In genomic region chr11:45858751-45859398, GRCh38 we compare ENCODE assay signal across 10 cellular contexts. TPM values are rescaled to one million over a fixed set of nuclear protein-coding genes. Genes with fewer than 3 reads are reported as not detected.
DNase-seq lines count a peak whose midpoint lies in the region; ATAC-seq and TF ChIP-seq lines count a peak whose summit lies in the region.
"Had no signal": no experiment of that assay in that cellular context is flagged by ENCODE, and none has a peak within 500 bp of the region (broad histone marks: within the 10 kb centered on the region; RNA-seq: fewer than 3 reads in every experiment).

No MANE protein-coding gene starts in this region.

- ATAC-seq in GM18520 (IDR thresholded peaks at IDR 0.05; ENCODE audit: unreplicated experiment): no peak
- ATAC-seq: activated CD4-positive, alpha-beta T cell treated with anti-CD3 and anti-CD28 coated beads for 36 hours had no signal

- H3K27me3 Mint-ChIP-seq in osteocyte (ENCODE audit: unreplicated experiment): no peaks in the 10 kb centered on the region
- H3K27me3 Mint-ChIP-seq: activated CD4-positive, alpha-beta T cell treated with anti-CD3 and anti-CD28 coated beads for 36 hours; activated T-helper 17 cell treated with anti-CD3 and anti-CD28 coated beads, Interleukin-2, amount 50 U/mL, for 72 hours had no signal

- H3K27me3 ChIP-seq in tibial artery: no peaks in the 10 kb centered on the region

- peak overlapping the region; percentile 87 for H3K27ac Mint-ChIP-seq in osteocyte (ENCODE audit: unreplicated experiment)
- H3K27ac Mint-ChIP-seq: activated CD4-positive, alpha-beta T cell treated with anti-CD3 and anti-CD28 coated beads for 36 hours; activated T-helper 17 cell treated with anti-CD3 and anti-CD28 coated beads, Interleukin-2, amount 50 U/mL, for 72 hours had no signal

- intact Hi-C loops in tibial artery (cut with DNase I; ENCODE audit: low total_unique reads): loop anchor here (5.0 kb wide), 1 partner anchor 58 kb away; the partner anchor contains the start of gene PEX16

- H3K4me1 ChIP-seq in tibial artery: peaks cover 11 to 68% (median 62%) of the 10 kb centered on the region in 4 donors

- WGBS in adipose tissue, 3 donors: 63 to 79% (median 73%) methylated on average over 5 of the region's 5 CpGs

- peaks cover 35% of the 10 kb centered on the region for H3K36me3 Mint-ChIP-seq in osteocyte (ENCODE audit: unreplicated experiment)

- H3K4me3 ChIP-seq in tibial artery: no peak overlapping the region

- H3K4me1 Mint-ChIP-seq in osteocyte (ENCODE audit: unreplicated experiment): peaks cover 30% of the 10 kb centered on the region
- H3K4me1 Mint-ChIP-seq: activated CD4-positive, alpha-beta T cell treated with anti-CD3 and anti-CD28 coated beads for 36 hours had no signal

- H3K36me3 ChIP-seq in tibial artery: peaks cover 33 to 52% (median 43%) of the 10 kb centered on the region in 3 donors

- DNase-seq in epithelial cell of prostate (ENCODE audit: low read depth, low spot score) (no peak), osteocyte (ENCODE audit: extremely low spot score, unreplicated experiment) (no peak), tibial artery (peak in 1 of 2 donors; percentile 62), foreskin melanocyte (no peak), NCI-H82 (lab: John Stamatoyannopoulos, UW) (no peak)
- DNase-seq: activated CD4-positive, alpha-beta T cell treated with anti-CD3 and anti-CD28 coated beads for 36 hours; NCI-H1436 treated with DMSO at 0.1 percent for 48 hours had no signal

- H3K9me3 ChIP-seq in tibial artery: no peaks in the 10 kb centered on the region

- no peaks in the 10 kb centered on the region for H3K9me3 Mint-ChIP-seq in osteocyte (ENCODE audit: unreplicated experiment)
- H3K9me3 Mint-ChIP-seq: activated T-helper 17 cell treated with anti-CD3 and anti-CD28 coated beads, Interleukin-2, amount 50 U/mL, for 72 hours had no signal

- H3K4me3 Mint-ChIP-seq in osteocyte (ENCODE audit: unreplicated experiment): no peak overlapping the region
- H3K4me3 Mint-ChIP-seq: activated CD4-positive, alpha-beta T cell treated with anti-CD3 and anti-CD28 coated beads for 36 hours; activated T-helper 17 cell treated with anti-CD3 and anti-CD28 coated beads, Interleukin-2, amount 50 U/mL, for 72 hours had no signal

- H3K27ac ChIP-seq in adipose tissue (ENCODE audit: low read depth, low read length) (peak overlapping the region; percentile 4), epithelial cell of prostate (peak overlapping the region; percentile 32), tibial artery (peak overlapping the region; percentile 84 to 88)

- no peak for TF ChIP-seq CTCF in osteocyte (IDR thresholded peaks at IDR 0.05)
- TF ChIP-seq CTCF in tibial artery (IDR thresholded peaks at IDR 0.05): no peak

RNA-seq across cellular contexts. Expression of gene CRY2, which starts 11.6 kb away (rescaled TPM):
- 10 to 100 TPM; 14.8 to 60.8 (median 16.2) TPM for polyA plus RNA-seq in adipose tissue
- 18.2 and 18.6 TPM in 2 replicates for total RNA-seq in osteocyte

RNA-seq across cellular contexts. Expression of gene MAPK8IP1, which starts 26.6 kb away (rescaled TPM):
- polyA plus RNA-seq in adipose tissue: 10 to 100 TPM in 1 of 3 donors, 1 to 10 TPM in 2; 3.4 to 36.6 (median 3.6) TPM
- total RNA-seq in osteocyte: 9.8 and 10.1 TPM in 2 replicates

RNA-seq across cellular contexts. Expression of gene FREY1, which starts 48.2 kb away (rescaled TPM):
- polyA plus RNA-seq in adipose tissue: under 1 TPM in 1 of 3 donors, not detected in 2; 0.10 TPM
- total RNA-seq in osteocyte: 0.81 and 1.5 TPM in 2 replicates

RNA-seq across cellular contexts. Expression of gene SLC35C1, which starts 53.9 kb away (rescaled TPM):
- polyA plus RNA-seq in adipose tissue: 10 to 100 TPM; 10.4 to 52.0 (median 15.4) TPM
- 17.5 and 18.0 TPM in 2 replicates for total RNA-seq in osteocyte

RNA-seq across cellular contexts. Expression of gene PEX16, which starts 58.8 kb away (rescaled TPM):
- 10 to 100 TPM; 17.9 to 40.8 (median 35.1) TPM for polyA plus RNA-seq in adipose tissue
- total RNA-seq in osteocyte: 24.5 and 24.8 TPM in 2 replicates

Comparison
In these comparisons a context has a peak if more than half of its experiments do, and no peak if none do; other contexts are left out.
1. H3K27ac ChIP-seq: peak in every context shown above with its lines; median percentile 86 in tibial artery; 32 in epithelial cell of prostate; 4 in adipose tissue.